8 cellular contexts compared by ENCODE assay signal in genomic region chr4:82462415-82462831, GRCh38. TPM values are rescaled to one million over a fixed set of nuclear protein-coding genes. Genes with fewer than 3 reads are reported as not detected.
DNase-seq lines count a peak whose midpoint lies in the region; ATAC-seq, FAIRE-seq and TF ChIP-seq lines count a peak whose summit lies in the region.

No MANE protein-coding gene starts in this region.

- DNase-seq in A673 (ENCODE audit: low spot score): peak; percentile 73
- DNase-seq in NCI-H2107 (lab: John Stamatoyannopoulos, UW): peak; percentile 20
- peak; percentile 86 to 90 for DNase-seq in breast epithelium (ENCODE audit: low spot score in 2 of 2)
- peak; percentile 44 for DNase-seq in keratinocyte (ENCODE audit: low read depth, low spot score)
- DNase-seq in stimulated activated CD4-positive, alpha-beta T cell treated with anti-CD3 and anti-CD28 coated beads, Interleukin-1b, Interleukin-23, amount 100 ng/mL, for 4 hours (ENCODE audit: low read depth in 2 of 2): peak; percentile 77 to 82

- intact Hi-C loops in A673 (cut with micrococcal nuclease; ENCODE audit: unreplicated experiment): loop anchor here (5.0 to 10.0 kb wide), 4 partner anchors 275 to 822 kb away; partner anchors contain the start of gene COQ2
- intact Hi-C loops in breast epithelium (cut with DNase I; ENCODE audit: low total_unique reads): no loop called here

- peak; percentile 69 for ATAC-seq in GM18517 (IDR thresholded peaks at IDR 0.05; ENCODE audit: unreplicated experiment)
- ATAC-seq in HG03060 (IDR thresholded peaks at IDR 0.05; ENCODE audit: low read depth, unreplicated experiment): peak; percentile 66

- H3K9ac ChIP-seq in keratinocyte (ENCODE audit: control insufficient read depth, extremely low read depth, insufficient read depth, low read length): no peak overlapping the region

- H3K4me2 ChIP-seq in keratinocyte (ENCODE audit: control insufficient read depth, extremely low read depth, insufficient read depth, low read depth, low read length): no peak overlapping the region

- dilution Hi-C loops in keratinocyte (cut with MboI; ENCODE audit: extremely low pct_ligation_motif_present, low sequenced_read_pairs): no loop called here

- CTCF ChIA-PET in A673 (lab: Charles Lee): interaction anchor here (0.5 to 1.5 kb wide), 15 partner anchors 12 to 1408 kb away, joined by 3 to 13 read pairs (median 5); partner anchors contain the start of gene SEC31A

- no TSS peak for BruUV-seq in A673 (replicated peaks; lab: Mats Ljungman, UMichigan)

- H2AFZ ChIP-seq in keratinocyte (ENCODE audit: control insufficient read depth, low read length): no peak overlapping the region

- H3K4me1 ChIP-seq in A673 (ENCODE audit: insufficient read depth, low read length, poor library complexity, severe bottlenecking) (no peaks in the 10 kb centered on the region), breast epithelium (no peaks in the 10 kb centered on the region), keratinocyte (ENCODE audit: control insufficient read depth, extremely low read depth, insufficient read depth, low read length) (no peaks in the 10 kb centered on the region)

- POLR2A ChIA-PET in A673 (lab: Charles Lee; ENCODE audit: low non-redundant PET): no interaction called here

- H3K4me3 ChIP-seq in A673 (ENCODE audit: low read depth, low read length, poor library complexity, severe bottlenecking): no peak overlapping the region
- no peak overlapping the region for H3K4me3 ChIP-seq in breast epithelium
- no peak overlapping the region for H3K4me3 ChIP-seq in keratinocyte (ENCODE audit: control insufficient read depth in 2 of 3, extremely low read depth in 1 of 3, insufficient read depth in 2 of 3, low read depth in 1 of 3, low read length in 3 of 3)

- no peaks in the 10 kb centered on the region for H4K20me1 ChIP-seq in keratinocyte (ENCODE audit: control insufficient read depth, extremely low read depth, insufficient read depth, low read length)

- no peaks in the 10 kb centered on the region for H3K9me1 ChIP-seq in keratinocyte (ENCODE audit: control insufficient read depth, extremely low read depth, insufficient read depth, low read length)

- TF ChIP-seq CTCF in A673 (conservative IDR thresholded peaks at IDR 0.05; ENCODE audit: low read depth, low read length): peak; percentile 48
- TF ChIP-seq CTCF in VCaP (conservative IDR thresholded peaks at IDR 0.05): peak; percentile 90
- peak; percentile 27 to 66 (median 61) for TF ChIP-seq CTCF in breast epithelium (IDR thresholded peaks at IDR 0.05)
- TF ChIP-seq CTCF in keratinocyte (optimal IDR thresholded peaks at IDR 0.05 in 1 of 3, IDR thresholded peaks at IDR 0.05 in 1 of 3, conservative IDR thresholded peaks at IDR 0.05 in 1 of 3; ENCODE audit: extremely low read depth in 1 of 3, insufficient read depth in 2 of 3, low read length in 3 of 3): peak; percentile 64 to 92 (median 72)

- no peaks in the 10 kb centered on the region for H3K9me3 ChIP-seq in A673 (ENCODE audit: low read depth, low read length, poor library complexity, severe bottlenecking)
- no peaks in the 10 kb centered on the region for H3K9me3 ChIP-seq in breast epithelium
- H3K9me3 ChIP-seq in keratinocyte (ENCODE audit: control insufficient read depth, low read depth, low read length): no peaks in the 10 kb centered on the region

- peak; percentile 62 for FAIRE-seq in keratinocyte (lab: Jason Lieb, UNC)

- no peaks in the 10 kb centered on the region for H3K27me3 ChIP-seq in A673 (replicated peaks; ENCODE audit: insufficient read depth, low read depth, low read length, poor library complexity)
- no peaks in the 10 kb centered on the region for H3K27me3 ChIP-seq in breast epithelium
- H3K27me3 ChIP-seq in keratinocyte (ENCODE audit: control insufficient read depth, extremely low read depth, insufficient read depth, low read length): no peaks in the 10 kb centered on the region

- H3K79me2 ChIP-seq in keratinocyte (ENCODE audit: control insufficient read depth, insufficient read depth, low read length): no peaks in the 10 kb centered on the region

- H3K27ac ChIP-seq in A673 (ENCODE audit: low read depth, low read length, poor library complexity, severe bottlenecking) (no peak overlapping the region), VCaP (no peak overlapping the region), breast epithelium (peak overlapping the region in 1 of 2 donors; percentile 30), keratinocyte (ENCODE audit: control insufficient read depth, insufficient read depth, low read length) (no peak overlapping the region)

- H3K36me3 ChIP-seq in A673 (ENCODE audit: insufficient read depth, low read length, poor library complexity, severe bottlenecking): peaks cover 5% of the 10 kb centered on the region
- no peaks in the 10 kb centered on the region for H3K36me3 ChIP-seq in breast epithelium
- H3K36me3 ChIP-seq in keratinocyte (ENCODE audit: control insufficient read depth in 2 of 2, extremely low read depth in 1 of 2, insufficient read depth in 2 of 2, low read length in 2 of 2): peaks cover 9 to 13% of the 10 kb centered on the region in 2 experiments

- TF ChIP-seq POLR2A in breast epithelium (IDR thresholded peaks at IDR 0.05): no peak

RNA-seq across cellular contexts. Expression of gene ENOPH1, which starts 32.0 kb away (rescaled TPM):
- 27.3 and 29.3 TPM in 2 replicates for total RNA-seq in A673 (2021)
- 10 to 100 TPM; 19.2 to 30.8 (median 29.7) TPM for total RNA-seq in breast epithelium
- 17.6 to 29.4 TPM (median 20.9 TPM) in 3 replicates for polyA plus RNA-seq in keratinocyte
- 39.8 TPM for polyA plus RNA-seq in keratinocyte (2011; ENCODE audit: low read depth)
- polyA plus RNA-seq in keratinocyte (2011; cell fraction: cytosol; rRNA removed): 24.4 and 33.4 TPM in 2 replicates
- polyA plus RNA-seq in keratinocyte (2011; cell fraction: nucleus; rRNA removed): 16.4 and 17.7 TPM in 2 replicates
- polyA plus RNA-seq in keratinocyte (2012; ENCODE audit: low replicate concordance): 38.0 and 42.4 TPM in 2 replicates
- polyA minus RNA-seq in keratinocyte: 8.7 to 16.8 TPM (median 9.3 TPM) in 3 replicates
- 12.3 TPM for polyA minus RNA-seq in keratinocyte (2011; cell fraction: cytosol; rRNA and poly(A)+ RNA removed)
- 4.0 and 9.9 TPM in 2 replicates for polyA minus RNA-seq in keratinocyte (2011; cell fraction: nucleus; rRNA and poly(A)+ RNA removed)

RNA-seq across cellular contexts. Expression of gene HNRNPDL, which starts 32.2 kb away (rescaled TPM):
- 317 and 320 TPM in 2 replicates for total RNA-seq in A673 (2021)
- total RNA-seq in breast epithelium: 100 to 1,000 TPM; 116 to 253 (median 211) TPM
- polyA plus RNA-seq in keratinocyte: 119 to 292 TPM (median 229 TPM) in 3 replicates
- polyA plus RNA-seq in keratinocyte (2011; ENCODE audit: low read depth): 325 TPM
- 125 and 139 TPM in 2 replicates for polyA plus RNA-seq in keratinocyte (2011; cell fraction: cytosol; rRNA removed)
- 208 and 363 TPM in 2 replicates for polyA plus RNA-seq in keratinocyte (2011; cell fraction: nucleus; rRNA removed)
- polyA plus RNA-seq in keratinocyte (2012; ENCODE audit: low replicate concordance): 180 and 231 TPM in 2 replicates
- polyA minus RNA-seq in keratinocyte: 11.2 to 64.9 TPM (median 13.7 TPM) in 3 replicates
- 49.1 TPM for polyA minus RNA-seq in keratinocyte (2011; cell fraction: cytosol; rRNA and poly(A)+ RNA removed)
- polyA minus RNA-seq in keratinocyte (2011; cell fraction: nucleus; rRNA and poly(A)+ RNA removed): 25.3 and 42.9 TPM in 2 replicates

Comparison
In these comparisons a context has a peak if more than half of its experiments do, and no peak if none do; other contexts are left out.
1. DNase-seq: peak in every context shown above with its lines; median percentile 88 in breast epithelium; 80 in stimulated activated CD4-positive, alpha-beta T cell treated with anti-CD3 and anti-CD28 coated beads, Interleukin-1b, Interleukin-23, amount 100 ng/mL, for 4 hours; 73 in A673; 44 in keratinocyte; 20 in NCI-H2107.